1 cellular context compared by ENCODE assay signal in the genomic region with DNA sequence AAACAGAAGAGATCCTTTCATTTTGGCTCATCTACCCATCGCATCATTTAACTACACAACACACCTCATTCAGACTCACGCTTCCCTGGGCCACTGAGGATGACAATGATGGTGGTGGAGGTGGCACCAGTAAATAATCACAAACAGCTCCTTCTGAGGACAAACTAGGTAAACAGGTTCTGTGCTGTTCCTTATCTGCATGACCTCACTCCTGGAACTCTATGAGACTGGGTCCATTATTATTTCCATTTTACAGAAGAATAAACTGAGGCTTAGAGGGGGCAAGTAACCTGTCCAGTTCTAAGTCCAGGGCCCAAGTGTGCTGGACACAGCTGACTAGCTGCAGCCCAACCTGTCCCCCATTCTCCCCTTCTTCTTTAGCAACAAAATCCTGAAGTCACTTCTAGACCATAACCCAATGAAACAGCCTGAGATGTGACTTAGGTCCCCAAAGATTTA.
TF ChIP-seq lines count a peak whose summit lies in the region.

No MANE protein-coding gene starts in this region.

TF ChIP-seq in WTC11, 78 proteins besides CTCF, POLR2A, EP300 and RAD21 (continued from another document):
- TF ChIP-seq, protein P1, sequence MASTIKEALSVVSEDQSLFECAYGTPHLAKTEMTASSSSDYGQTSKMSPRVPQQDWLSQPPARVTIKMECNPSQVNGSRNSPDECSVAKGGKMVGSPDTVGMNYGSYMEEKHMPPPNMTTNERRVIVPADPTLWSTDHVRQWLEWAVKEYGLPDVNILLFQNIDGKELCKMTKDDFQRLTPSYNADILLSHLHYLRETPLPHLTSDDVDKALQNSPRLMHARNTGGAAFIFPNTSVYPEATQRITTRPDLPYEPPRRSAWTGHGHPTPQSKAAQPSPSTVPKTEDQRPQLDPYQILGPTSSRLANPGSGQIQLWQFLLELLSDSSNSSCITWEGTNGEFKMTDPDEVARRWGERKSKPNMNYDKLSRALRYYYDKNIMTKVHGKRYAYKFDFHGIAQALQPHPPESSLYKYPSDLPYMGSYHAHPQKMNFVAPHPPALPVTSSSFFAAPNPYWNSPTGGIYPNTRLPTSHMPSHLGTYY (CRISPR knock-in tag; IDR thresholded peaks at IDR 0.05) = no peak
- TF ChIP-seq ZNF532 (CRISPR knock-in tag; IDR thresholded peaks at IDR 0.05; ENCODE audit: borderline replicate concordance) (no peak), MYBL2 (CRISPR knock-in tag; IDR thresholded peaks at IDR 0.05) (no peak), ZNF219 (CRISPR knock-in tag; IDR thresholded peaks at IDR 0.05; ENCODE audit: borderline replicate concordance) (no peak), ATF2 (CRISPR knock-in tag; IDR thresholded peaks at IDR 0.05; ENCODE audit: borderline replicate concordance, low read depth) (no peak), FOXP1 (CRISPR knock-in tag; IDR thresholded peaks at IDR 0.05; ENCODE audit: borderline replicate concordance) (no peak), ZMAT4 (CRISPR knock-in tag; IDR thresholded peaks at IDR 0.05) (no peak), IRF2 (CRISPR knock-in tag; IDR thresholded peaks at IDR 0.05; ENCODE audit: borderline replicate concordance, low read depth) (no peak)
